13 cellular contexts compared by ENCODE assay signal in the genomic region with DNA sequence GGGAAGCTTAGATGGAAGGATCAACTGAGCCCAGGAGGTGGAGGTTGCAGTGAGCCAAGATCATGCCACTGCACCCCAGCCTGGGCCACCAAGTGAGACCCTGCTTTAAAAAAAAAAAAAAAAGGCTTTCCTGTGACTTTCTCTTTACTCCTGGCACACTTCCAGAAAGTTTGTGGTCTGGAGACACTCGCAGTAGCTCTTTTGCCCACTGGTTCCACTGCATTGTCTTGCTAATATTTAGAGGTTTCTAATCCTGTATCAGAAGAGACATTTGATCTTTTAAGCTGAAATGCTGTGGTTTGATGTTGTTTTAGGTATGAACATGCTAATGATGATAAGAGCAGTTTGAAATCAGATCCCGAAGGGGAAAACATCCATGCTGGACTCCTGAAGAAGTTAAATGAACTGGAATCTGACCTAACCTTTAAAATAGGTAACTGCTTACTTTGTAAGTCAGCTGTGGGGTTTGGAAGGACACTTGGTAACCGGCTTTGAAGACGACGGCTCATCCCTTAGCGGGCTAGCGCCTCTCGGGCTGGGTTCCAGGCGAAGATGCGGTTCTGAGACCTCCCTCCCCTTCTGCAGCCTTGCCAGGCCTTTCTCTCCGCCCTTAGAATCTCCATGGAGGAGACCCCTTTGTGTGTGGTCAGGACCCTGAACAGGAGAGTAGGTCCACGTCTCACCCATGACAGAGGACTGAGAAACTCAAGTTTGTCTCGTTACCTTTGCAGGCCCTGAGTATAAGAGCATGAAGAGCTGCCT. TPM values are rescaled to one million over a fixed set of nuclear protein-coding genes. Genes with fewer than 3 reads are reported as not detected.
DNase-seq lines count a peak whose midpoint lies in the region; ATAC-seq and TF ChIP-seq lines count a peak whose summit lies in the region.
"Had no signal": no experiment of that assay in that cellular context is flagged by ENCODE, and none has a peak within 500 bp of the region (broad histone marks: within the 10 kb centered on the region; RNA-seq: fewer than 3 reads in every experiment).

No MANE protein-coding gene starts in this region.

- H3K27me3 ChIP-seq in liver (ENCODE audit: control insufficient read depth in 4 of 4, insufficient read depth in 4 of 4, low read length in 3 of 4), result no peaks in the 10 kb centered on the region
- H3K27me3 ChIP-seq: upper lobe of left lung had no signal

- H3K9me3 ChIP-seq in liver (ENCODE audit: control insufficient read depth in 4 of 4, low read length in 3 of 4), result no peaks in the 10 kb centered on the region
- H3K9me3 ChIP-seq: upper lobe of left lung had no signal

- DNase-seq in NCI-H1105 treated with DMSO at 0.1 percent for 48 hours (lab: John Stamatoyannopoulos, UW), result peak; percentile 4
- DNase-seq in NCI-H1105 (lab: John Stamatoyannopoulos, UW), result no peak
- DNase-seq in MV-4-11 (lab: John Stamatoyannopoulos, UW), result peak; percentile 39
- DNase-seq in astrocyte of the cerebellum (ENCODE audit: low read depth), result peak; percentile 42
- DNase-seq in effector CD4-positive, alpha-beta T cell, result no peak
- DNase-seq in activated CD4-positive, alpha-beta T cell treated with anti-CD3 and anti-CD28 coated beads, Interleukin-2, amount 50 U/mL, for 4 hours, result no peak
- DNase-seq: DMS53, naive B cell, NCI-H226 had no signal

- H3K27ac ChIP-seq in liver (ENCODE audit: low read depth in 1 of 2, low read length in 2 of 2), result peak overlapping the region; percentile 48 to 72

- no peak for ATAC-seq in GM21723 (IDR thresholded peaks at IDR 0.05; ENCODE audit: unreplicated experiment)
- ATAC-seq: esophagus mucosa had no signal

- no peak for TF ChIP-seq RAD21 in liver (IDR thresholded peaks at IDR 0.05)

- peaks cover 0 to 23% (median 10%) of the 10 kb centered on the region in 4 donors for H3K4me1 ChIP-seq in liver (ENCODE audit: control insufficient read depth in 4 of 4, insufficient read depth in 4 of 4, low read length in 3 of 4)

- H3K9ac ChIP-seq in liver (ENCODE audit: low read depth in 1 of 2, low read length in 2 of 2), result no peak overlapping the region

- WGBS in liver, result 76% methylated on average over 13 of the region's 13 CpGs

- in situ Hi-C loops in astrocyte of the cerebellum (cut with HindIII; ENCODE audit: low sequenced_read_pairs), result no loop called here

- H3K4me3 ChIP-seq in astrocyte of the cerebellum (ENCODE audit: low read depth, low read length), result no peak overlapping the region
- no peak overlapping the region for H3K4me3 ChIP-seq in liver (ENCODE audit: low read depth in 1 of 3, low read length in 3 of 3)
- H3K4me3 ChIP-seq: upper lobe of left lung had no signal

- H3K36me3 ChIP-seq in liver (ENCODE audit: control insufficient read depth in 4 of 4, insufficient read depth in 3 of 4, low read depth in 1 of 4, low read length in 3 of 4), result peaks cover 17 to 72% (median 57%) of the 10 kb centered on the region in 4 donors

- TF ChIP-seq CTCF in astrocyte of the cerebellum (IDR thresholded peaks at IDR 0.05; ENCODE audit: low read depth, low read length, missing control alignments) (no peak), liver (IDR thresholded peaks at IDR 0.05; ENCODE audit: low read depth, low read length, missing input control) (no peak)

TF ChIP-seq in liver, 16 proteins besides CTCF, POLR2A, EP300 and RAD21:
- TF ChIP-seq SP1 (IDR thresholded peaks at IDR 0.05), result no peak
- no peak for TF ChIP-seq RXRA (IDR thresholded peaks at IDR 0.05)
- TF ChIP-seq YY1 (IDR thresholded peaks at IDR 0.05), result no peak
- TF ChIP-seq FOXA1 (IDR thresholded peaks at IDR 0.05), result no peak
- no peak for TF ChIP-seq TAF1 (conservative IDR thresholded peaks at IDR 0.05)
- no peak for TF ChIP-seq JUND (IDR thresholded peaks at IDR 0.05)
- TF ChIP-seq, protein P1, sequence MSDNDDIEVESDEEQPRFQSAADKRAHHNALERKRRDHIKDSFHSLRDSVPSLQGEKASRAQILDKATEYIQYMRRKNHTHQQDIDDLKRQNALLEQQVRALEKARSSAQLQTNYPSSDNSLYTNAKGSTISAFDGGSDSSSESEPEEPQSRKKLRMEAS (IDR thresholded peaks at IDR 0.05), result no peak
- TF ChIP-seq, protein P2, sequence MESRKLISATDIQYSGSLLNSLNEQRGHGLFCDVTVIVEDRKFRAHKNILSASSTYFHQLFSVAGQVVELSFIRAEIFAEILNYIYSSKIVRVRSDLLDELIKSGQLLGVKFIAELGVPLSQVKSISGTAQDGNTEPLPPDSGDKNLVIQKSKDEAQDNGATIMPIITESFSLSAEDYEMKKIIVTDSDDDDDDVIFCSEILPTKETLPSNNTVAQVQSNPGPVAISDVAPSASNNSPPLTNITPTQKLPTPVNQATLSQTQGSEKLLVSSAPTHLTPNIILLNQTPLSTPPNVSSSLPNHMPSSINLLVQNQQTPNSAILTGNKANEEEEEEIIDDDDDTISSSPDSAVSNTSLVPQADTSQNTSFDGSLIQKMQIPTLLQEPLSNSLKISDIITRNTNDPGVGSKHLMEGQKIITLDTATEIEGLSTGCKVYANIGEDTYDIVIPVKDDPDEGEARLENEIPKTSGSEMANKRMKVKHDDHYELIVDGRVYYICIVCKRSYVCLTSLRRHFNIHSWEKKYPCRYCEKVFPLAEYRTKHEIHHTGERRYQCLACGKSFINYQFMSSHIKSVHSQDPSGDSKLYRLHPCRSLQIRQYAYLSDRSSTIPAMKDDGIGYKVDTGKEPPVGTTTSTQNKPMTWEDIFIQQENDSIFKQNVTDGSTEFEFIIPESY (IDR thresholded peaks at IDR 0.05), result no peak
- TF ChIP-seq HNF4G (IDR thresholded peaks at IDR 0.05), result no peak
- TF ChIP-seq FOXA2 (IDR thresholded peaks at IDR 0.05), result no peak
- TF ChIP-seq HNF4A (conservative IDR thresholded peaks at IDR 0.05), result no peak
- TF ChIP-seq, protein P3, sequence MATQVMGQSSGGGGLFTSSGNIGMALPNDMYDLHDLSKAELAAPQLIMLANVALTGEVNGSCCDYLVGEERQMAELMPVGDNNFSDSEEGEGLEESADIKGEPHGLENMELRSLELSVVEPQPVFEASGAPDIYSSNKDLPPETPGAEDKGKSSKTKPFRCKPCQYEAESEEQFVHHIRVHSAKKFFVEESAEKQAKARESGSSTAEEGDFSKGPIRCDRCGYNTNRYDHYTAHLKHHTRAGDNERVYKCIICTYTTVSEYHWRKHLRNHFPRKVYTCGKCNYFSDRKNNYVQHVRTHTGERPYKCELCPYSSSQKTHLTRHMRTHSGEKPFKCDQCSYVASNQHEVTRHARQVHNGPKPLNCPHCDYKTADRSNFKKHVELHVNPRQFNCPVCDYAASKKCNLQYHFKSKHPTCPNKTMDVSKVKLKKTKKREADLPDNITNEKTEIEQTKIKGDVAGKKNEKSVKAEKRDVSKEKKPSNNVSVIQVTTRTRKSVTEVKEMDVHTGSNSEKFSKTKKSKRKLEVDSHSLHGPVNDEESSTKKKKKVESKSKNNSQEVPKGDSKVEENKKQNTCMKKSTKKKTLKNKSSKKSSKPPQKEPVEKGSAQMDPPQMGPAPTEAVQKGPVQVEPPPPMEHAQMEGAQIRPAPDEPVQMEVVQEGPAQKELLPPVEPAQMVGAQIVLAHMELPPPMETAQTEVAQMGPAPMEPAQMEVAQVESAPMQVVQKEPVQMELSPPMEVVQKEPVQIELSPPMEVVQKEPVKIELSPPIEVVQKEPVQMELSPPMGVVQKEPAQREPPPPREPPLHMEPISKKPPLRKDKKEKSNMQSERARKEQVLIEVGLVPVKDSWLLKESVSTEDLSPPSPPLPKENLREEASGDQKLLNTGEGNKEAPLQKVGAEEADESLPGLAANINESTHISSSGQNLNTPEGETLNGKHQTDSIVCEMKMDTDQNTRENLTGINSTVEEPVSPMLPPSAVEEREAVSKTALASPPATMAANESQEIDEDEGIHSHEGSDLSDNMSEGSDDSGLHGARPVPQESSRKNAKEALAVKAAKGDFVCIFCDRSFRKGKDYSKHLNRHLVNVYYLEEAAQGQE (IDR thresholded peaks at IDR 0.05), result no peak
TF ChIP-seq in liver: peak in this region for 0.

RNA-seq across cellular contexts. Expression of a gene that starts 23.1 kb away (rescaled TPM):
- total RNA-seq in liver, result 10 to 100 TPM; 31.4 to 43.9 TPM
- 10 to 100 TPM; 14.0 to 37.1 TPM for polyA plus RNA-seq in liver

RNA-seq across cellular contexts. Expression of a gene that starts 57.9 kb away (rescaled TPM):
- total RNA-seq in liver, result 100 to 1,000 TPM in 1 of 2 donors, 10 to 100 TPM in 1; 44.7 to 165 TPM
- 10 to 100 TPM; 52.4 to 63.7 TPM for polyA plus RNA-seq in liver

Comparison
In these comparisons a context has a peak if more than half of its experiments do, and no peak if none do; other contexts are left out.
1. DNase-seq: peak in NCI-H1105 treated with DMSO at 0.1 percent for 48 hours (single experiment), MV-4-11 (single experiment) and astrocyte of the cerebellum (single experiment); none in NCI-H1105 (single experiment), effector CD4-positive, alpha-beta T cell (single experiment) and activated CD4-positive, alpha-beta T cell treated with anti-CD3 and anti-CD28 coated beads, Interleukin-2, amount 50 U/mL, for 4 hours (0 of 2).